Comparison of ENCODE assay signal across 8 cellular contexts in genomic region chr13:49690990-49691886, GRCh38. TPM values are rescaled to one million over a fixed set of nuclear protein-coding genes. Genes with fewer than 3 reads are reported as not detected.
DNase-seq lines count a peak whose midpoint lies in the region; ATAC-seq, FAIRE-seq and TF ChIP-seq lines count a peak whose summit lies in the region.

TSS of gene EBPL (minus strand) at chr13:49691486. CDS start at chr13:49691424, 62 bp downstream.

- peak within 1 kb of the TSS; percentile 78 for H3K9ac ChIP-seq in HUES48 (ENCODE audit: low read depth, low read length)

- DNase-seq in D721Med (ENCODE audit: insufficient read length, low spot score) (peak; percentile 88), OCI-M1 (lab: John Stamatoyannopoulos, UW) (peak; percentile 96), activated T-cell treated with anti-CD3 and anti-CD28 coated beads for 24 hours (ENCODE audit: low read depth) (peak; percentile 89), epithelial cell of prostate (ENCODE audit: low read depth, low spot score) (peak; percentile 89), mucosa of descending colon (peak; percentile 96 to 98 (median 97))
- peak; percentile 70 to 75 for DNase-seq in stimulated activated CD8-positive, alpha-beta memory T cell treated with anti-CD3 and anti-CD28 coated beads, Interleukin-4, amount 100 ng/mL, for 1 hour (ENCODE audit: low read depth in 2 of 2, low spot score in 1 of 2)

- H3K4me3 ChIP-seq in HUES48 (ENCODE audit: low read depth, low read length) (peak within 1 kb of the TSS; percentile 86), mucosa of descending colon (peak within 1 kb of the TSS; percentile 46)

- peak; percentile 98 for ATAC-seq in GM21390 (IDR thresholded peaks at IDR 0.05; ENCODE audit: unreplicated experiment)
- ATAC-seq in mucosa of descending colon: peak; percentile 95

- intact Hi-C loops in mucosa of descending colon (cut with DNase I, micrococcal nuclease): loop anchor here in 1 of 2 donors (10.0 kb wide), 1 partner anchor 104 kb away; the partner anchor contains the start of gene KPNA3

- FAIRE-seq in D721Med (lab: Jason Lieb, UNC): no peak

- H3K36me3 ChIP-seq in HUES48 (ENCODE audit: control insufficient read depth, insufficient read depth, low read length): peaks cover 20% of the 10 kb centered on the region
- H3K36me3 ChIP-seq in mucosa of descending colon (ENCODE audit: low read depth): no peaks in the 10 kb centered on the region

- H3K9me3 ChIP-seq in HUES48 (ENCODE audit: control insufficient read depth, insufficient read depth, low read length) (no peaks in the 10 kb centered on the region), mucosa of descending colon (no peaks in the 10 kb centered on the region)

- peaks cover 4% of the 10 kb centered on the region; the same call in 1 of the 2 replicates for H3K4me1 ChIP-seq in HUES48 (ENCODE audit: control insufficient read depth, insufficient read depth, low read length)
- H3K4me1 ChIP-seq in mucosa of descending colon (ENCODE audit: low read depth): peaks cover 19% of the 10 kb centered on the region

- no peaks in the 10 kb centered on the region for H3K27me3 ChIP-seq in HUES48 (ENCODE audit: control insufficient read depth, insufficient read depth, low read length)

- no peak for TF ChIP-seq CTCF in D721Med (IDR thresholded peaks at IDR 0.05; ENCODE audit: insufficient read depth, missing control alignments)
- no peak for TF ChIP-seq CTCF in mucosa of descending colon (IDR thresholded peaks at IDR 0.05)

- peak within 1 kb of the TSS; percentile 95 for H3K27ac ChIP-seq in HUES48 (ENCODE audit: low read depth, low read length)
- peak within 1 kb of the TSS; percentile 90 for H3K27ac ChIP-seq in epithelial cell of prostate

RNA-seq across cellular contexts. Expression of gene EBPL, which starts in this region (rescaled TPM):
- 10 to 100 TPM; 33.6 to 36.8 (median 34.0) TPM for total RNA-seq in mucosa of descending colon

Comparison
In these comparisons a context has a peak if more than half of its experiments do, and no peak if none do; other contexts are left out.
1. Peak in every context shown above with its lines: DNase-seq, ATAC-seq, H3K4me3 ChIP-seq and H3K27ac ChIP-seq.